16 cellular contexts compared by ENCODE assay signal in genomic region chr5:77638204-77638762, GRCh38. TPM values are rescaled to one million over a fixed set of nuclear protein-coding genes. Genes with fewer than 3 reads are reported as not detected.
A peak's percentile ranks its signal among the peaks of the same experiment; 100 is the strongest.
DNase-seq lines count a peak whose midpoint lies in the region; ATAC-seq and TF ChIP-seq lines count a peak whose summit lies in the region.
"Had no signal": no experiment of that assay in that cellular context is flagged by ENCODE, and none has a peak within 500 bp of the region (broad histone marks: within the 10 kb centered on the region; RNA-seq: fewer than 3 reads in every experiment).

OTP (minus strand) TSS chr5:77638713; CDS start chr5:77638549, 164 bp downstream.

- H3K9me3 Mint-ChIP-seq in dendritic cell treated with granulocyte-macrophage colony-stimulating factor and Interleukin-4, amounts not matched to agents 40 ng/mL and 50 ng/mL, for 4 days: no peaks in the 10 kb centered on the region

- H3K4me2 ChIP-seq in SK-N-SH (peak within 1 kb of the TSS; percentile 20; the same call in 1 of the 2 replicates), IMR-90 (ENCODE audit: low read depth, low read length) (no peak within 1 kb of the TSS), neuronal stem cell (ENCODE audit: insufficient read depth, low read length, poor library complexity, severe bottlenecking) (peak within 1 kb of the TSS; percentile 46)

- no peak within 1 kb of the TSS for H2BK15ac ChIP-seq in IMR-90 (ENCODE audit: low read depth, low read length)
- no peak within 1 kb of the TSS for H2BK15ac ChIP-seq in neuronal stem cell (ENCODE audit: low read length)

- H4K5ac ChIP-seq in IMR-90 (ENCODE audit: low read depth, low read length): no peak within 1 kb of the TSS

- ATAC-seq in SK-N-SH treated with all-trans-retinoic acid at 6 μM for 48 hours: no peak
- ATAC-seq in IMR-90 (ENCODE audit: low read depth): no peak
- no peak for ATAC-seq in HG02884 (IDR thresholded peaks at IDR 0.05; ENCODE audit: unreplicated experiment)

- H3F3A ChIP-seq in SK-N-SH (replicated peaks; ENCODE audit: insufficient read depth): peaks cover 7% of the 10 kb centered on the region

- POLR2A ChIA-PET in SK-N-SH (lab: Yijun Ruan, JAX): no interaction called here
- POLR2A ChIA-PET in IMR-90 (lab: Charles Lee; ENCODE audit: unreplicated experiment): no interaction called here

- TF ChIP-seq CTCF in SK-N-SH (IDR thresholded peaks at IDR 0.05) (no peak), IMR-90 (conservative IDR thresholded peaks at IDR 0.05; ENCODE audit: low read depth, low read length) (no peak)

- DNase-seq in SK-N-SH: peak; percentile 31
- no peak for DNase-seq in IMR-90
- no peak for DNase-seq in neuronal stem cell (ENCODE audit: low spot score)
- DNase-seq in activated gamma-delta T cell treated with Interleukin-2 at 50 U/mL for 16 hours: no peak
- no peak for DNase-seq in central memory CD4-positive, alpha-beta T cell
- DNase-seq: activated CD4-positive, alpha-beta T cell treated with anti-CD3 and anti-CD28 coated beads, Interleukin-2, amount 50 U/mL, for 1 hour; adrenal gland; DMS153; dorsolateral prefrontal cortex had no signal

- no peak for TF ChIP-seq POLR2A in IMR-90 (IDR thresholded peaks at IDR 0.05; ENCODE audit: low read depth, low read length)

- no peak for TF ChIP-seq RAD21 in SK-N-SH (IDR thresholded peaks at IDR 0.05; ENCODE audit: low read length)
- TF ChIP-seq RAD21 in IMR-90 (IDR thresholded peaks at IDR 0.05; ENCODE audit: low read length): no peak

- H2AK5ac ChIP-seq in IMR-90 (ENCODE audit: low read depth, low read length): no peak within 1 kb of the TSS
- no peak within 1 kb of the TSS for H2AK5ac ChIP-seq in neuronal stem cell (ENCODE audit: low read depth, low read length)

- no peak within 1 kb of the TSS for H3K4ac ChIP-seq in IMR-90 (ENCODE audit: low read depth, low read length)
- no peak within 1 kb of the TSS for H3K4ac ChIP-seq in neuronal stem cell (ENCODE audit: low read length)

- no peaks in the 10 kb centered on the region for H3K9me2 ChIP-seq in SK-N-SH

- H3K27ac ChIP-seq in SK-N-SH (ENCODE audit: low read depth in 2 of 2, low read length in 1 of 2): no peak within 1 kb of the TSS
- H3K27ac ChIP-seq in IMR-90 (ENCODE audit: insufficient read depth, low read length): no peak within 1 kb of the TSS
- H3K27ac ChIP-seq in neuronal stem cell (replicated peaks; ENCODE audit: low read length): no peak within 1 kb of the TSS
- H3K27ac ChIP-seq: adrenal gland, dorsolateral prefrontal cortex, HL-60, neutrophil had no signal

- H3K36me3 Mint-ChIP-seq in dendritic cell treated with granulocyte-macrophage colony-stimulating factor and Interleukin-4, amounts not matched to agents 40 ng/mL and 50 ng/mL, for 4 days (ENCODE audit: low read depth): no peaks in the 10 kb centered on the region

- in situ Hi-C loops in IMR-90 (cut with MboI; ENCODE audit: low sequenced_read_pairs): no loop called here

- no peak within 1 kb of the TSS for H4K8ac ChIP-seq in IMR-90 (ENCODE audit: low read depth in 2 of 2, low read length in 2 of 2)
- no peak within 1 kb of the TSS for H4K8ac ChIP-seq in neuronal stem cell (ENCODE audit: low read depth, low read length)

- H3K27me3 ChIP-seq in SK-N-SH (ENCODE audit: insufficient read depth) (peaks cover 100% of the 10 kb centered on the region), IMR-90 (ENCODE audit: control insufficient read depth, insufficient read depth, low read length) (peaks cover 81% of the 10 kb centered on the region), neuronal stem cell (ENCODE audit: control insufficient read depth in 3 of 3, insufficient read depth in 3 of 3, low read depth in 1 of 3, low read length in 3 of 3) (peaks cover 34 to 100% (median 79%) of the 10 kb centered on the region in 3 experiments)

- no peak within 1 kb of the TSS for H2AK9ac ChIP-seq in IMR-90 (replicated peaks; ENCODE audit: low read depth, low read length, poor library complexity)

- H3K4me1 ChIP-seq in SK-N-SH (ENCODE audit: control insufficient read depth in 1 of 2, insufficient read depth in 2 of 2, low read depth in 1 of 2, low read length in 1 of 2) (peaks cover 0 to 6% of the 10 kb centered on the region in 2 experiments; a peak in 1 of 4 replicates), IMR-90 (ENCODE audit: control insufficient read depth, insufficient read depth, low read length) (no peaks in the 10 kb centered on the region), neuronal stem cell (ENCODE audit: control insufficient read depth in 2 of 2, insufficient read depth in 1 of 2, low read depth in 1 of 2, low read length in 2 of 2) (peaks cover 7 to 11% of the 10 kb centered on the region in 2 donors)
- H3K4me1 ChIP-seq: adrenal gland had no signal

- peaks cover 81% of the 10 kb centered on the region for H3K27me3 Mint-ChIP-seq in dendritic cell treated with granulocyte-macrophage colony-stimulating factor and Interleukin-4, amounts not matched to agents 40 ng/mL and 50 ng/mL, for 4 days

- no peak within 1 kb of the TSS; a peak in 1 of 4 replicates for H3K4me3 ChIP-seq in SK-N-SH (ENCODE audit: low read depth in 2 of 2, low read length in 1 of 2)
- no peak within 1 kb of the TSS for H3K4me3 ChIP-seq in IMR-90 (ENCODE audit: insufficient read depth, low read depth, low read length)
- H3K4me3 ChIP-seq in neuronal stem cell (ENCODE audit: low read length in 2 of 2): peak within 1 kb of the TSS; percentile 14 to 67
- H3K4me3 ChIP-seq: adrenal gland had no signal

- H3K4me3 Mint-ChIP-seq in dendritic cell treated with granulocyte-macrophage colony-stimulating factor and Interleukin-4, amounts not matched to agents 40 ng/mL and 50 ng/mL, for 4 days: peak within 1 kb of the TSS; percentile 17

- dilution Hi-C loops in IMR-90 (cut with HindIII; ENCODE audit: low sequenced_read_pairs, unreplicated experiment): no loop called here

- no peak within 1 kb of the TSS for H2BK5ac ChIP-seq in IMR-90 (ENCODE audit: low read depth, low read length, poor library complexity, severe bottlenecking)
- no peak within 1 kb of the TSS for H2BK5ac ChIP-seq in neuronal stem cell (ENCODE audit: low read length)

- H2AFZ ChIP-seq in SK-N-SH (ENCODE audit: low read depth): no peak within 1 kb of the TSS
- no peak within 1 kb of the TSS for H2AFZ ChIP-seq in IMR-90 (replicated peaks; ENCODE audit: low read length, poor library complexity)
- H2AFZ ChIP-seq in neuronal stem cell (ENCODE audit: low read length): peak within 1 kb of the TSS; percentile 87

- TF ChIP-seq EP300 in SK-N-SH (IDR thresholded peaks at IDR 0.05; ENCODE audit: borderline replicate concordance in 1 of 2, low read depth in 1 of 2, low read length in 1 of 2): no peak

- H4K91ac ChIP-seq in IMR-90 (ENCODE audit: insufficient read depth, low read depth, low read length) (no peak within 1 kb of the TSS), neuronal stem cell (ENCODE audit: low read depth, low read length, poor library complexity) (no peak within 1 kb of the TSS)

- no peak within 1 kb of the TSS for H2BK120ac ChIP-seq in IMR-90 (ENCODE audit: low read depth, low read length)
- H2BK120ac ChIP-seq in neuronal stem cell (ENCODE audit: low read depth, low read length): no peak within 1 kb of the TSS

- CTCF ChIA-PET in SK-N-SH (lab: Yijun Ruan, JAX) (interaction anchor here (0.7 to 2.7 kb wide), 7 partner anchors 9 to 524 kb away, joined by 3 to 8 read pairs (median 5); no protein-coding TSS in a partner anchor), IMR-90 (lab: Yijun Ruan, JAX) (interaction anchor here (0.7 kb wide), 1 partner anchor 12 kb away, joined by 3 read pairs; no protein-coding TSS in a partner anchor)

- no peak within 1 kb of the TSS for H3K27ac Mint-ChIP-seq in dendritic cell treated with granulocyte-macrophage colony-stimulating factor and Interleukin-4, amounts not matched to agents 40 ng/mL and 50 ng/mL, for 4 days

- WGBS in SK-N-SH (ENCODE audit: low lambda C conversion rate): 11% methylated on average over 22 of the region's 22 CpGs
- WGBS in IMR-90 (ENCODE audit: extremely low coverage in 2 of 2, insufficient read length in 1 of 2), 2 experiments: no CpG with 5 or more reads among the region's 22 CpGs
- no CpG with 5 or more reads among the region's 22 CpGs for WGBS in neuronal stem cell (ENCODE audit: extremely low coverage in 2 of 2, insufficient read length in 2 of 2, insufficient replicate concordance in 1 of 2), 2 donors

- H4K20me1 ChIP-seq in SK-N-SH (ENCODE audit: insufficient read depth) (peaks cover 6% of the 10 kb centered on the region; the same call in 1 of the 2 replicates), IMR-90 (ENCODE audit: insufficient read depth, low read length) (peaks cover 6% of the 10 kb centered on the region; the same call in 1 of the 2 replicates)

- H3K14ac ChIP-seq in IMR-90 (replicated peaks; ENCODE audit: low read depth, low read length) (no peak within 1 kb of the TSS), neuronal stem cell (ENCODE audit: low read length) (no peak within 1 kb of the TSS)

- no peaks in the 10 kb centered on the region for H3K79me1 ChIP-seq in IMR-90 (ENCODE audit: low read depth in 1 of 2, low read length in 2 of 2)
- H3K79me1 ChIP-seq in neuronal stem cell (ENCODE audit: low read depth, low read length): no peaks in the 10 kb centered on the region

- H3K36me3 ChIP-seq in SK-N-SH (replicated peaks in 1 of 2; ENCODE audit: control insufficient read depth in 1 of 2, insufficient read depth in 2 of 2, low read length in 1 of 2) (no peaks in the 10 kb centered on the region), IMR-90 (ENCODE audit: control insufficient read depth, insufficient read depth, low read length) (no peaks in the 10 kb centered on the region), neuronal stem cell (replicated peaks in 1 of 2; ENCODE audit: control insufficient read depth in 2 of 2, insufficient read depth in 2 of 2, low read length in 2 of 2) (no peaks in the 10 kb centered on the region)
- H3K36me3 ChIP-seq: adrenal gland, neutrophil had no signal

- no peak within 1 kb of the TSS for H3K18ac ChIP-seq in IMR-90 (ENCODE audit: low read depth, low read length)
- peak within 1 kb of the TSS; percentile 84 for H3K18ac ChIP-seq in neuronal stem cell (ENCODE audit: low read length)

- BruUV-seq in IMR-90 (replicated peaks; lab: Mats Ljungman, UMichigan): no TSS peak

- H3K9ac ChIP-seq in SK-N-SH: no peak within 1 kb of the TSS
- no peak within 1 kb of the TSS for H3K9ac ChIP-seq in IMR-90 (ENCODE audit: low read depth, low read length)
- peak within 1 kb of the TSS; percentile 24 for H3K9ac ChIP-seq in neuronal stem cell (ENCODE audit: low read depth, low read length, poor library complexity)

- H2BK12ac ChIP-seq in neuronal stem cell (ENCODE audit: low read length): peak within 1 kb of the TSS; percentile 36

- H3K23ac ChIP-seq in IMR-90 (ENCODE audit: low read depth, low read length) (peak within 1 kb of the TSS; percentile 24; the same call in 1 of the 2 replicates), neuronal stem cell (ENCODE audit: low read depth, low read length, poor library complexity) (peak within 1 kb of the TSS; percentile 71)

- H2BK20ac ChIP-seq in IMR-90 (ENCODE audit: low read depth, low read length): no peak within 1 kb of the TSS

- H3K79me2 ChIP-seq in SK-N-SH (ENCODE audit: insufficient read depth): no peaks in the 10 kb centered on the region

- intact Hi-C loops in IMR-90 (cut with micrococcal nuclease): loop anchor here (10.0 kb wide), 1 partner anchor 493 kb away; no protein-coding TSS in a partner anchor
- intact Hi-C loops in dendritic cell treated with granulocyte-macrophage colony-stimulating factor and Interleukin-4, amounts not matched to agents 40 ng/mL and 50 ng/mL, for 4 days (cut with micrococcal nuclease): no loop called here

- H3K9me3 ChIP-seq in SK-N-SH (no peaks in the 10 kb centered on the region; the same call in 1 of the 2 replicates), IMR-90 (ENCODE audit: control insufficient read depth, insufficient read depth, low read length) (peaks cover 17% of the 10 kb centered on the region), neuronal stem cell (replicated peaks in 1 of 2; ENCODE audit: control insufficient read depth in 2 of 2, insufficient read depth in 1 of 2, low read depth in 1 of 2, low read length in 2 of 2) (peaks cover 0 to 1% of the 10 kb centered on the region in 2 donors)
- H3K9me3 ChIP-seq: adrenal gland, neutrophil had no signal

- no peak within 1 kb of the TSS for H3K56ac ChIP-seq in IMR-90 (ENCODE audit: extremely low read depth, insufficient read depth, low read length)

- no peaks in the 10 kb centered on the region for H3K9me1 ChIP-seq in IMR-90 (ENCODE audit: insufficient read depth, low read length)

- peaks cover 40% of the 10 kb centered on the region for H3K4me1 Mint-ChIP-seq in dendritic cell treated with granulocyte-macrophage colony-stimulating factor and Interleukin-4, amounts not matched to agents 40 ng/mL and 50 ng/mL, for 4 days (ENCODE audit: low read depth)

RNA-seq across cellular contexts. Expression of gene OTP, which starts in this region (rescaled TPM):
- polyA plus RNA-seq in SK-N-SH (2012; rRNA removed): not detected in 2 replicates
- polyA plus RNA-seq in SK-N-SH (2012; cell fraction: cytosol; rRNA removed): not detected in 2 replicates
- polyA plus RNA-seq in SK-N-SH (2012; cell fraction: nucleus; rRNA removed): not detected in 2 replicates
- total RNA-seq in IMR-90 (2012; rRNA removed): not detected in 2 replicates
- not detected in 2 replicates for polyA plus RNA-seq in IMR-90 (2012; rRNA removed)
- polyA plus RNA-seq in IMR-90 (2012; cell fraction: cytosol; rRNA removed): not detected in 2 replicates
- not detected in 2 replicates for polyA plus RNA-seq in IMR-90 (2012; cell fraction: nucleus; rRNA removed; ENCODE audit: low replicate concordance)
- 0.13 TPM for polyA plus RNA-seq in neuronal stem cell (2013, experiment 1 of 2)
- 0.10 TPM for polyA plus RNA-seq in neuronal stem cell (2013, experiment 2 of 2)
- total RNA-seq: A673, MCF 10A had no signal
- polyA plus RNA-seq: adrenal gland had no signal

Comparison
In these comparisons a context has a peak if more than half of its experiments do, and no peak if none do; other contexts are left out.
1. Peak in DNase-seq and H3K4me2 ChIP-seq in SK-N-SH; RNA of the gene not detected or under 1 TPM.
2. H3K4me3 ChIP-seq: peak in neuronal stem cell (2 of 2); none in SK-N-SH (0 of 2) and IMR-90 (single experiment).